In the genomic region with DNA sequence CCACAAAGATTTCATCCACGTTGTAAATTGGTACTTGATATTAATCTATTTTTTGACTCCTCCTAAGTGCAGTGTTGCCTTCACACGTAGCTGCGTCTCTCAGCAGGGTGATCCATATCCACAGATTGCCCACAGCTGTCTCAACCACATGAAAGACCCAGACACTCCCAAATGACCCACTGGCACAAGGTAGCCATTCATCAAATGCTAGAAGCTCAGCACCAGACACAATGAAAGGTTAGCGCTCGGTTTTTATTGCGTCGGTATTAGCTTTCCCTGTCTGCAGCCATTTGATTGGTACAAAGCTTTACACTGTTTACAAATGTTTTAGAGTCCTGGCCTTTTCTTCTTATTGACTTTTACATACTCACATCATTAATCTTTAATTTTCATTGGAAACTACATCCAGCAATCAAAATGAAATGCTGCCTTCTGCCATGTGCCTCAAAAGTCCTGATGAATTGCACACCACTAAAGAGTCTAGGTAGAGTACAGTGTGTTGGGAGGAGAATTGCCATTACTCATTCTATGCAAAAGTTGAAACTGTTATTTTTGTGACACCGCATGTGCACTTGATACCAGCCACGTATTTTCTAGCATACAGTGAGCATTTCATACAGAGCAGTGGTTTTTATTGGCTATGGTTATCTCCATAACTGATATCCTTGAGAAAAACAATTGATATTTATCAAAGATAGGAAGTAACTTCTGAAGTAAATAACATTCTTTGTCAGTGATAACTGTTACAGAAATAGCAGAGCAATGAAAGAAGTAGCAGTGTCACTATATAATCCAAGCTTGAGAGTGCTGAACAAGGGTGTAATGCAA, we compare ENCODE assay signal across 18 cellular contexts.
DNase-seq lines count a peak whose midpoint lies in the region; ATAC-seq, FAIRE-seq and TF ChIP-seq lines count a peak whose summit lies in the region.
"Had no signal": no experiment of that assay in that cellular context is flagged by ENCODE, and none has a peak within 500 bp of the region (broad histone marks: within the 10 kb centered on the region; RNA-seq: fewer than 3 reads in every experiment).

No MANE protein-coding gene starts in this region.

- H3K9me3 Mint-ChIP-seq in progenitor cell of endocrine pancreas (ENCODE audit: low read depth) (peaks cover 6% of the 10 kb centered on the region), natural killer cell (no peaks in the 10 kb centered on the region), chondrocyte (ENCODE audit: low read depth) (peaks cover 4% of the 10 kb centered on the region)

- ATAC-seq in natural killer cell = no peak
- ATAC-seq: K562 had no signal

- H3K36me3 Mint-ChIP-seq in progenitor cell of endocrine pancreas (ENCODE audit: insufficient read depth) (no peaks in the 10 kb centered on the region), natural killer cell (no peaks in the 10 kb centered on the region), chondrocyte (ENCODE audit: low read depth) (no peaks in the 10 kb centered on the region)
- H3K36me3 Mint-ChIP-seq: CD4-positive, CD25-positive, alpha-beta regulatory T cell had no signal

- in situ Hi-C loops in astrocyte of the spinal cord (cut with HindIII; ENCODE audit: low sequenced_read_pairs) = no loop called here

- TF ChIP-seq CTCF in astrocyte of the spinal cord (IDR thresholded peaks at IDR 0.05; ENCODE audit: low read depth, low read length) = no peak
- no peak for TF ChIP-seq CTCF in progenitor cell of endocrine pancreas (IDR thresholded peaks at IDR 0.05; ENCODE audit: unreplicated experiment)
- TF ChIP-seq CTCF in natural killer cell (IDR thresholded peaks at IDR 0.05) = no peak
- no peak for TF ChIP-seq CTCF in chondrocyte (IDR thresholded peaks at IDR 0.05)

- DNase-seq in H54 (ENCODE audit: insufficient read length, low spot score) = no peak
- peak; percentile 72 for DNase-seq in NCI-H2227 treated with DMSO at 0.1 percent for 48 hours (lab: John Stamatoyannopoulos, UW)
- DNase-seq in astrocyte of the spinal cord (ENCODE audit: low read depth, low spot score) = peak; percentile 9
- DNase-seq in progenitor cell of endocrine pancreas (ENCODE audit: low spot score, unreplicated experiment) = no peak
- no peak for DNase-seq in DMS114 treated with DMSO at 0.1 percent for 48 hours (lab: John Stamatoyannopoulos, UW; ENCODE audit: unreplicated experiment)
- DNase-seq in natural killer cell = no peak
- DNase-seq in medulla oblongata (ENCODE audit: extremely low spot score) = no peak
- DNase-seq in chondrocyte (ENCODE audit: low spot score) = no peak
- DNase-seq: CD4-positive, CD25-positive, alpha-beta regulatory T cell; DMS79 treated with DMSO at 0.1 percent for 48 hours; MV-4-11; NCI-H1436; Right ventricle myocardium superior; T-helper 1 cell had no signal

- no peak overlapping the region for H3K4me3 ChIP-seq in astrocyte of the spinal cord (ENCODE audit: low read depth, low read length)
- H3K4me3 ChIP-seq: HAP-1, K562, SK-N-MC had no signal

- H3K4me1 Mint-ChIP-seq in progenitor cell of endocrine pancreas (ENCODE audit: low read depth) (peaks cover 17% of the 10 kb centered on the region), natural killer cell (no peaks in the 10 kb centered on the region), chondrocyte (ENCODE audit: low read depth) (no peaks in the 10 kb centered on the region)
- H3K4me1 Mint-ChIP-seq: CD4-positive, CD25-positive, alpha-beta regulatory T cell had no signal

- H3K27me3 Mint-ChIP-seq in progenitor cell of endocrine pancreas (no peaks in the 10 kb centered on the region), natural killer cell (ENCODE audit: low read depth in 2 of 2) (peaks cover 7 to 34% of the 10 kb centered on the region in 2 donors), chondrocyte (ENCODE audit: low read depth) (peaks cover 20% of the 10 kb centered on the region)

- TF ChIP-seq POLR2A in H54 (IDR thresholded peaks at IDR 0.05; ENCODE audit: low read depth, low read length) = no peak

- FAIRE-seq in H54 (lab: Jason Lieb, UNC) = peak; percentile 11
- FAIRE-seq: K562, RCC 7860 had no signal

- H3K4me3 Mint-ChIP-seq in progenitor cell of endocrine pancreas (ENCODE audit: low read depth) (no peak overlapping the region), natural killer cell (no peak overlapping the region), chondrocyte (ENCODE audit: unreplicated experiment) (no peak overlapping the region)
- H3K4me3 Mint-ChIP-seq: CD4-positive, CD25-positive, alpha-beta regulatory T cell had no signal

- H3K27ac Mint-ChIP-seq in progenitor cell of endocrine pancreas = peak overlapping the region; percentile 44
- H3K27ac Mint-ChIP-seq in natural killer cell = no peak overlapping the region
- H3K27ac Mint-ChIP-seq in chondrocyte (ENCODE audit: unreplicated experiment) = no peak overlapping the region
- H3K27ac Mint-ChIP-seq: CD4-positive, CD25-positive, alpha-beta regulatory T cell had no signal

- intact Hi-C loops in natural killer cell (cut with micrococcal nuclease) = no loop called here

Comparison
In these comparisons a context has a peak if more than half of its experiments do, and no peak if none do; other contexts are left out.
1. DNase-seq: peak in NCI-H2227 treated with DMSO at 0.1 percent for 48 hours (single experiment) and astrocyte of the spinal cord (single experiment); none in H54 (single experiment), progenitor cell of endocrine pancreas (single experiment), DMS114 treated with DMSO at 0.1 percent for 48 hours (single experiment), natural killer cell (single experiment), medulla oblongata (single experiment) and chondrocyte (single experiment).